In genomic region chr18:31489311-31489710, GRCh38 we compare ENCODE assay signal across 21 cellular contexts. TPM values are rescaled to one million over a fixed set of nuclear protein-coding genes. Genes with fewer than 3 reads are reported as not detected.
"Had no signal": no experiment of that assay in that cellular context is flagged by ENCODE, and none has a peak within 500 bp of the region (broad histone marks: within the 10 kb centered on the region; RNA-seq: fewer than 3 reads in every experiment).

No MANE protein-coding gene starts in this region.

- H3K4me3 Mint-ChIP-seq: activated CD8-positive, alpha-beta T cell treated with anti-CD3 and anti-CD28 coated beads, Interleukin-2, amount 10 ng/mL, durations not matched to agents 7 days and 5 days; endodermal cell; mesothelial cell of epicardium; naive B cell; stimulated activated effector memory CD8-positive, alpha-beta T cell treated with anti-CD3 and anti-CD28 coated beads, Interleukin-12 subunit alpha, Interleukin-12 subunit beta, amount 100 ng/mL, for 72 hours had no signal

- H3K9ac ChIP-seq: SK-N-SH had no signal

- H3K4me1 ChIP-seq: body of pancreas, esophagus muscularis mucosa, heart right ventricle, right atrium auricular region, tibial artery had no signal

- ATAC-seq: activated CD8-positive, alpha-beta T cell treated with anti-CD3 and anti-CD28 coated beads, Interleukin-2, amount 10 ng/mL, durations not matched to agents 7 days and 5 days; body of pancreas; heart right ventricle; stimulated activated effector memory CD8-positive, alpha-beta T cell treated with anti-CD3 and anti-CD28 coated beads, Interleukin-12 subunit alpha, Interleukin-12 subunit beta, amount 100 ng/mL, for 72 hours had no signal

- H3K9me3 Mint-ChIP-seq: endodermal cell had no signal

- H3K4me3 ChIP-seq: body of pancreas, esophagus muscularis mucosa, heart right ventricle, right atrium auricular region, skin epidermis, tibial artery had no signal

- H3K27ac ChIP-seq: body of pancreas, esophagus muscularis mucosa, heart right ventricle, right atrium auricular region, tibial artery, VCaP had no signal

- DNase-seq: activated CD4-positive, alpha-beta T cell treated with anti-CD3 and anti-CD28 coated beads for 48 hours; activated CD8-positive, alpha-beta memory T cell treated with anti-CD3 and anti-CD28 coated beads, Interleukin-2, amount 50 U/mL, for 48 hours; activated CD8-positive, alpha-beta T cell treated with anti-CD3 and anti-CD28 coated beads, Interleukin-2, amount 10 ng/mL, durations not matched to agents 7 days and 5 days; activated naive CD4-positive, alpha-beta T cell treated with Interleukin-2 at 50 U/mL for 16 hours; body of pancreas; endodermal cell; foreskin melanocyte; heart right ventricle; kidney; naive B cell; SK-N-SH; T-helper 1 cell; tibial artery had no signal

- H3K4me2 ChIP-seq: SK-N-SH had no signal

- H3K36me3 Mint-ChIP-seq: naive B cell; stimulated activated effector memory CD8-positive, alpha-beta T cell treated with anti-CD3 and anti-CD28 coated beads, Interleukin-12 subunit alpha, Interleukin-12 subunit beta, amount 100 ng/mL, for 72 hours had no signal

- H3K27ac Mint-ChIP-seq: activated CD8-positive, alpha-beta T cell treated with anti-CD3 and anti-CD28 coated beads, Interleukin-2, amount 10 ng/mL, durations not matched to agents 7 days and 5 days; endodermal cell; naive B cell; stimulated activated effector memory CD8-positive, alpha-beta T cell treated with anti-CD3 and anti-CD28 coated beads, Interleukin-12 subunit alpha, Interleukin-12 subunit beta, amount 100 ng/mL, for 72 hours had no signal

- H3K36me3 ChIP-seq: esophagus muscularis mucosa, heart right ventricle, right atrium auricular region, tibial artery had no signal

- H3K9me3 ChIP-seq: body of pancreas, esophagus muscularis mucosa, heart right ventricle, right atrium auricular region, SK-N-SH, tibial artery had no signal

- H3K27me3 ChIP-seq: body of pancreas, esophagus muscularis mucosa, heart right ventricle, right atrium auricular region, tibial artery had no signal

- H3K4me1 Mint-ChIP-seq: naive B cell; stimulated activated effector memory CD8-positive, alpha-beta T cell treated with anti-CD3 and anti-CD28 coated beads, Interleukin-12 subunit alpha, Interleukin-12 subunit beta, amount 100 ng/mL, for 72 hours had no signal

RNA-seq across cellular contexts. Expression of gene DSG2, which starts 8.7 kb away (rescaled TPM):
- polyA plus RNA-seq: SK-N-SH had no signal

RNA-seq across cellular contexts. Expression of gene DSG3, which starts 41.8 kb away (rescaled TPM):
- total RNA-seq: activated CD8-positive, alpha-beta T cell treated with anti-CD3 and anti-CD28 coated beads, Interleukin-2, amount 10 ng/mL, durations not matched to agents 7 days and 5 days; body of pancreas; cerebellum; dermis microvascular lymphatic vessel endothelial cell; endodermal cell; heart right ventricle; kidney had no signal
